In the genomic region with DNA sequence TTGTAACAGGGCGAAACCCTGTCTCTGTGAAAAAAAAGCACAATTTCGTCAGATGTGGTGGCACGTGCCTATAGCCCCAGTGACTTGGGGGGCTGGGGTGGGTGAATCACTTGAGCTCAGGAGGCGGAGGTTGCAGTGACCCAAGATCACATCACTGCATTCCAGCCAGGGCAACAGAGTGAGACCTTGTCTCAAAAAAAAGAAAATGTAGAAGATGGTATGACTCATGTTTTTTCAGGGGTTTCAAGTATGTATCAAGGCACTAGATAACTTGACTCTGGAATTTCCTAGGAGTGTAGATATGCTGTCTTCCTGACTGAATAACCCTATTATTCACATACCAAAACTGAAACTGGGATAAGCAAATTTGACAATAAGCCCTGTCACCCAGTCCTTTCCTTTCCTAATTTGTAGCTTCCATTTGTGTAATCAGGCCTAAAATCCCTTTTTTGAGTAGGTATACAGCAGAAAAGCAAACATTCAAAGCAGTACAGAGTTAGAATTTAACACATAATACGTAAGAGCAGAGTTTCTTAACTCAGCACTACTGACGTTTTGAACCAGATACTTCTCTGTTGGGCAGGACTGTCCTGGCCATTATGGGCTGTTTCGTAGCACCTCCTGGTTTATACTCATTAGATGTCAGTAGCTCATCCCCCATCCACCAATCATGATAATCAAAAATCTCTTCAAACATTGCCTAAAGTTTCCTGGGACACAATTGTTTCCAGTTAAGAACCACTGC, we compare ENCODE assay signal across 10 cellular contexts. TPM values are rescaled to one million over a fixed set of nuclear protein-coding genes. Genes with fewer than 3 reads are reported as not detected.
DNase-seq lines count a peak whose midpoint lies in the region; ATAC-seq and TF ChIP-seq lines count a peak whose summit lies in the region.
"Had no signal": no experiment of that assay in that cellular context is flagged by ENCODE, and none has a peak within 500 bp of the region (broad histone marks: within the 10 kb centered on the region; RNA-seq: fewer than 3 reads in every experiment).

No MANE protein-coding gene starts in this region.

- H3K36me3 ChIP-seq in left lung, result no peaks in the 10 kb centered on the region

- no peaks in the 10 kb centered on the region for H3K27me3 ChIP-seq in left lung

- H3K27ac ChIP-seq in left lung, result peak overlapping the region; percentile 49 to 63
- H3K27ac ChIP-seq: KMS-11 had no signal

- intact Hi-C loops in left lung (cut with DNase I), result no loop called here

- H3K4me3 ChIP-seq in left lung, result no peak overlapping the region

- peak; percentile 55 to 71 for ATAC-seq in activated naive CD4-positive, alpha-beta T cell treated with anti-CD3 and anti-CD28 coated beads, Interleukin-2, amount 50 U/mL, for 72 hours
- peak; percentile 75 for ATAC-seq in left lung
- ATAC-seq in GM19035 (IDR thresholded peaks at IDR 0.05; ENCODE audit: unreplicated experiment), result no peak
- ATAC-seq in GM21717 (IDR thresholded peaks at IDR 0.05; ENCODE audit: unreplicated experiment), result no peak

- H3K4me1 ChIP-seq in left lung, result peaks cover 0 to 8% of the 10 kb centered on the region in 2 donors

- no peak for TF ChIP-seq CTCF in left lung (IDR thresholded peaks at IDR 0.05)

- peak; percentile 39 for DNase-seq in stimulated activated CD4-positive, alpha-beta T cell treated with anti-CD3 and anti-CD28 coated beads, Interleukin-1b, Interleukin-23, amount 100 ng/mL, for 48 hours
- no peak for DNase-seq in stimulated activated CD4-positive, alpha-beta T cell treated with anti-CD3 and anti-CD28 coated beads, Interleukin-12 subunit alpha, Interleukin-12 subunit beta, amount 100 ng/mL, for 4 hours
- no peak for DNase-seq in activated naive CD4-positive, alpha-beta T cell treated with anti-CD3 and anti-CD28 coated beads, Interleukin-2, amount 50 U/mL, for 72 hours (ENCODE audit: low spot score in 2 of 2)
- DNase-seq in left lung (peak in 1 of 2 donors; percentile 55), iPS-NIHi7 (ENCODE audit: extremely low spot score) (no peak), NCI-H187 (lab: John Stamatoyannopoulos, UW) (no peak)

- H3K36me3 Mint-ChIP-seq in activated naive CD4-positive, alpha-beta T cell treated with anti-CD3 and anti-CD28 coated beads, Interleukin-2, amount 50 U/mL, for 72 hours, result no peaks in the 10 kb centered on the region

- H3K9me3 Mint-ChIP-seq in activated naive CD4-positive, alpha-beta T cell treated with anti-CD3 and anti-CD28 coated beads, Interleukin-2, amount 50 U/mL, for 72 hours, result no peaks in the 10 kb centered on the region
- H3K9me3 Mint-ChIP-seq: central memory CD8-positive, alpha-beta T cell had no signal

- no peaks in the 10 kb centered on the region for H3K9me3 ChIP-seq in left lung

- peak overlapping the region in 1 of 2 donors; percentile 62 for H3K27ac Mint-ChIP-seq in activated naive CD4-positive, alpha-beta T cell treated with anti-CD3 and anti-CD28 coated beads, Interleukin-2, amount 50 U/mL, for 72 hours

RNA-seq across cellular contexts. Expression of gene ANKRD18B, which starts 17.3 kb away (rescaled TPM):
- 1 to 10 TPM in 1 of 2 donors, under 1 TPM in 1; 0.48 to 3.5 TPM for total RNA-seq in activated naive CD4-positive, alpha-beta T cell treated with anti-CD3 and anti-CD28 coated beads, Interleukin-2, amount 50 U/mL, for 72 hours
- total RNA-seq in left lung, result 1 to 10 TPM in 1 of 2 donors, under 1 TPM in 1; 0.58 to 1.3 TPM

RNA-seq across cellular contexts. Expression of gene NOL6, which starts 33.1 kb away (rescaled TPM):
- total RNA-seq in activated naive CD4-positive, alpha-beta T cell treated with anti-CD3 and anti-CD28 coated beads, Interleukin-2, amount 50 U/mL, for 72 hours, result 10 to 100 TPM; 34.2 to 40.2 TPM
- total RNA-seq in left lung, result 10 to 100 TPM; 36.1 to 48.3 TPM

RNA-seq across cellular contexts. Expression of gene AQP3, which starts 59.4 kb away (rescaled TPM):
- total RNA-seq in activated naive CD4-positive, alpha-beta T cell treated with anti-CD3 and anti-CD28 coated beads, Interleukin-2, amount 50 U/mL, for 72 hours, result 10 to 100 TPM in 1 of 2 donors, 1 to 10 TPM in 1; 3.8 to 36.8 TPM
- 100 to 1,000 TPM; 231 to 265 TPM for total RNA-seq in left lung

Comparison
In these comparisons a context has a peak if more than half of its experiments do, and no peak if none do; other contexts are left out.
1. ATAC-seq: peak in activated naive CD4-positive, alpha-beta T cell treated with anti-CD3 and anti-CD28 coated beads, Interleukin-2, amount 50 U/mL, for 72 hours (2 of 2) and left lung (single experiment); none in GM19035 (single experiment) and GM21717 (single experiment).
2. RNA of gene AQP3, which starts 59.4 kb away (total RNA-seq): 231 to 265 TPM in left lung; 3.8 to 36.8 TPM in activated naive CD4-positive, alpha-beta T cell treated with anti-CD3 and anti-CD28 coated beads, Interleukin-2, amount 50 U/mL, for 72 hours; every median in the first group is over 4 times any median in the second.